15 cellular contexts compared by ENCODE assay signal in genomic region chr7:41333506-41333905, GRCh38.
DNase-seq lines count a peak whose midpoint lies in the region; ATAC-seq and TF ChIP-seq lines count a peak whose summit lies in the region.
"Had no signal": no experiment of that assay in that cellular context is flagged by ENCODE, and none has a peak within 500 bp of the region (broad histone marks: within the 10 kb centered on the region; RNA-seq: fewer than 3 reads in every experiment).

No MANE protein-coding gene starts in this region.

- intact Hi-C loops in spleen (cut with DNase I; ENCODE audit: low total_unique reads), result no loop called here

- DNase-seq in A172 (ENCODE audit: low spot score) (peak; percentile 41), HFF-Myc (ENCODE audit: extremely low read depth, low read depth) (peak; percentile 32), amniotic stem cell (lab: John Stamatoyannopoulos, UW) (peak; percentile 34), glutamatergic neuron (no peak), spleen (no peak), SW480 (ENCODE audit: low spot score) (no peak)
- no peak for DNase-seq in activated T-cell treated with anti-CD3 and anti-CD28 coated beads, Interleukin-2, amount 50 U/mL, for 1 hour
- DNase-seq: activated CD8-positive, alpha-beta memory T cell treated with anti-CD3 and anti-CD28 coated beads, Interleukin-2, amount 10 ng/mL, durations not matched to agents 7 days and 5 days; activated naive CD4-positive, alpha-beta T cell; NCI-H2029 treated with DMSO at 0.1 percent for 48 hours; NCI-H82; stimulated activated CD4-positive, alpha-beta T cell treated with anti-CD3 and anti-CD28 coated beads, Interleukin-2, amount 100 ng/mL, for 48 hours; T-helper 1 cell had no signal

- ATAC-seq in HG03135 (IDR thresholded peaks at IDR 0.05; ENCODE audit: unreplicated experiment), result no peak
- ATAC-seq: activated CD8-positive, alpha-beta memory T cell treated with anti-CD3 and anti-CD28 coated beads, Interleukin-2, amount 10 ng/mL, durations not matched to agents 7 days and 5 days had no signal

- no peaks in the 10 kb centered on the region for H3K4me1 ChIP-seq in spleen

- H3K9me3 ChIP-seq in spleen, result no peaks in the 10 kb centered on the region

- no peaks in the 10 kb centered on the region for H3K36me3 Mint-ChIP-seq in glutamatergic neuron (ENCODE audit: unreplicated experiment)
- H3K36me3 Mint-ChIP-seq: activated CD8-positive, alpha-beta memory T cell treated with anti-CD3 and anti-CD28 coated beads, Interleukin-2, amount 10 ng/mL, durations not matched to agents 7 days and 5 days had no signal

- H3K9me3 Mint-ChIP-seq in glutamatergic neuron (ENCODE audit: unreplicated experiment), result peaks cover 2% of the 10 kb centered on the region

- peaks cover 8% of the 10 kb centered on the region for H3K4me1 Mint-ChIP-seq in glutamatergic neuron (ENCODE audit: low read depth, unreplicated experiment)
- H3K4me1 Mint-ChIP-seq: activated CD8-positive, alpha-beta memory T cell treated with anti-CD3 and anti-CD28 coated beads, Interleukin-2, amount 10 ng/mL, durations not matched to agents 7 days and 5 days had no signal

- no peak overlapping the region for H3K4me3 ChIP-seq in HFF-Myc (replicated peaks; ENCODE audit: low read depth, low read length)
- H3K4me3 ChIP-seq in spleen, result no peak overlapping the region
- H3K4me3 ChIP-seq: cardiac muscle cell had no signal

- H3K27ac Mint-ChIP-seq in glutamatergic neuron (ENCODE audit: unreplicated experiment), result peak overlapping the region; percentile 43
- H3K27ac Mint-ChIP-seq: activated CD8-positive, alpha-beta memory T cell treated with anti-CD3 and anti-CD28 coated beads, Interleukin-2, amount 10 ng/mL, durations not matched to agents 7 days and 5 days had no signal

- TF ChIP-seq POLR2A in spleen (IDR thresholded peaks at IDR 0.05), result no peak

- no peaks in the 10 kb centered on the region for H3K27me3 Mint-ChIP-seq in glutamatergic neuron (ENCODE audit: unreplicated experiment)
- H3K27me3 Mint-ChIP-seq: activated CD8-positive, alpha-beta memory T cell treated with anti-CD3 and anti-CD28 coated beads, Interleukin-2, amount 10 ng/mL, durations not matched to agents 7 days and 5 days had no signal

- no peak overlapping the region for H3K27ac ChIP-seq in spleen
- H3K27ac ChIP-seq: cardiac muscle cell had no signal

- H3K4me3 Mint-ChIP-seq in glutamatergic neuron (ENCODE audit: unreplicated experiment), result no peak overlapping the region
- H3K4me3 Mint-ChIP-seq: activated CD8-positive, alpha-beta memory T cell treated with anti-CD3 and anti-CD28 coated beads, Interleukin-2, amount 10 ng/mL, durations not matched to agents 7 days and 5 days had no signal

- no peak for TF ChIP-seq CTCF in HFF-Myc (IDR thresholded peaks at IDR 0.05; ENCODE audit: low read depth, low read length, missing control alignments)
- TF ChIP-seq CTCF in glutamatergic neuron (IDR thresholded peaks at IDR 0.05; ENCODE audit: partially characterized antibody, unreplicated experiment), result no peak
- TF ChIP-seq CTCF in spleen (IDR thresholded peaks at IDR 0.05 in 8 of 11, conservative IDR thresholded peaks at IDR 0.05 in 3 of 11), result no peak

- no peaks in the 10 kb centered on the region for H3K36me3 ChIP-seq in spleen
- H3K36me3 ChIP-seq: cardiac muscle cell had no signal

- H3K27me3 ChIP-seq in spleen (replicated peaks in 1 of 7), result no peaks in the 10 kb centered on the region
- H3K27me3 ChIP-seq: cardiac muscle cell had no signal

Comparison
In these comparisons a context has a peak if more than half of its experiments do, and no peak if none do; other contexts are left out.
1. DNase-seq: peak in A172 (single experiment), HFF-Myc (single experiment) and amniotic stem cell (single experiment); none in glutamatergic neuron (single experiment), spleen (single experiment), SW480 (single experiment) and activated T-cell treated with anti-CD3 and anti-CD28 coated beads, Interleukin-2, amount 50 U/mL, for 1 hour (single experiment).